In genomic region chr18:55695091-55695490, GRCh38 we compare ENCODE assay signal across 25 cellular contexts.
"Had no signal": no experiment of that assay in that cellular context is flagged by ENCODE, and none has a peak within 500 bp of the region (broad histone marks: within the 10 kb centered on the region; RNA-seq: fewer than 3 reads in every experiment).

No MANE protein-coding gene starts in this region.

- ATAC-seq: activated CD8-positive, alpha-beta memory T cell treated with anti-CD3 and anti-CD28 coated beads, Interleukin-2, amount 10 ng/mL, durations not matched to agents 7 days and 5 days; activated CD8-positive, alpha-beta T cell treated with anti-CD3 and anti-CD28 coated beads for 36 hours; activated naive CD4-positive, alpha-beta T cell treated with anti-CD3 and anti-CD28 coated beads, Interleukin-2, amount 50 U/mL, for 72 hours; left colon; naive thymus-derived CD4-positive, alpha-beta T cell; pancreas; upper lobe of right lung had no signal

- FAIRE-seq: endometrium, islet of Langerhans, pancreas had no signal

- DNase-seq: activated CD4-positive, alpha-beta T cell treated with anti-CD3 and anti-CD28 coated beads for 1 hour; activated CD4-positive, alpha-beta T cell treated with anti-CD3 and anti-CD28 coated beads, Interleukin-2, amount 50 U/mL, for 1 hour; activated CD8-positive, alpha-beta memory T cell treated with anti-CD3 and anti-CD28 coated beads, Interleukin-2, amount 10 ng/mL, durations not matched to agents 7 days and 5 days; activated CD8-positive, alpha-beta T cell treated with anti-CD3 and anti-CD28 coated beads for 36 hours; activated naive CD4-positive, alpha-beta T cell; activated T-cell treated with anti-CD3 and anti-CD28 coated beads, Interleukin-2, amount 50 U/mL, for 48 hours; anterior cingulate cortex; cerebellar nuclear complex; colonic mucosa; effector CD8-positive, alpha-beta T cell; esophagus squamous epithelium; foreskin melanocyte; left colon; naive thymus-derived CD4-positive, alpha-beta T cell; nucleus accumbens; pancreas; sigmoid colon; stimulated activated CD4-positive, alpha-beta T cell treated with anti-CD3 and anti-CD28 coated beads, Interleukin-15, amount 100 ng/mL, for 24 hours; stimulated activated naive CD4-positive, alpha-beta T cell; T-helper 2 cell; tibial artery; upper lobe of right lung had no signal
